In the genomic region with DNA sequence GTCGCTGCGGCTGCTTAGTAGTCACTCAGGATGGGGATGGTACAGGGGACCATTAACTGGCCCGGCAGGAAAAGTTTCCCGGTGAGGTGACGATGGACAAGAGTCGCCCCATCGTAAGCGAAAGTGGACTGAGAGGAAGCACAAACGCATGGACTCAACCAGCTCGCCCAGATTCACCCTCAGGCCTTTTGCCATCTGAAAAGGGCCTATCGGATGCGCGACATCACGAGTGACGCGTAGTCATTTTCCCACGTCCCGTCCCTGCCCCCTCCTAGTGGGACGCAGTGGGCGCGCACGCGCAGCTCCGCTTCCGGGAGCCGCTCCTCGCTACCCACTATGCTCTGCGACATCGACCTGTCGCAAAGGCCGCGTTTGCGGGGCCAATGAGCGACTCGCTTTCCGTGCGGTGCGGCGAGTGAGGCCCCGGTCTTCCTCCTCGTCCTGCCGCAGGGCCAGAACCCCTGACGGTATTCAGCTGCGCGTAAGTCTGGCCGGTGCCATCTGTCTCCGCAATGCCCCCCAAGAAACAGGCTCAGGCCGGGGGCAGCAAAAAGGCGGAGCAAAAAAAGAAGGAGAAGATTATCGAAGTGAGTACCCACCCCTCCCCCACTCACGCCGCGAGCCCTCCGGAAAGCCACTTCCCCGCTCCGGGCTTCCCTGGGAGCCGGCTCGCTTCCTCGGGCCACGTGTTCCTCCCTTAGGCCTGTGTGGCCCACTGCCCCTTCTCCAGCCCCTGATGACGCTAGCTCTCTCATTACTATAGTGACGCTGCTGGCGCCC, we compare ENCODE assay signal across 1 cellular context.
TF ChIP-seq lines count a peak whose summit lies in the region.

Gene ZC3H15 (plus strand): TSS at position 390 of the 780 bp plus-strand sequence. CDS start 123 bp downstream, at position 513.

TF ChIP-seq in K562, 482 proteins besides CTCF, POLR2A, EP300 and RAD21 (continued from another document and continues in another):
- TF ChIP-seq NKRF (IDR thresholded peaks at IDR 0.05; ENCODE audit: borderline replicate concordance) (peak; percentile 96), GATAD2A (IDR thresholded peaks at IDR 0.05) (0 out of 2 replicates have a peak, but pooled peaks have one; percentile 5), SP1 (CRISPR knock-in tag; IDR thresholded peaks at IDR 0.05) (peak; percentile 74), CCAR2 (IDR thresholded peaks at IDR 0.05; ENCODE audit: low read depth, low read length) (no peak), BDP1 (IDR thresholded peaks at IDR 0.05; ENCODE audit: insufficient read depth, insufficient read length) (no peak), ATF7 (IDR thresholded peaks at IDR 0.05) (peak; percentile 80), ZFP91 (CRISPR knock-in tag; IDR thresholded peaks at IDR 0.05) (no peak), SRF (CRISPR knock-in tag; IDR thresholded peaks at IDR 0.05) (no peak; a peak in 1 of 4 replicates), ZFX (CRISPR knock-in tag; IDR thresholded peaks at IDR 0.05) (peak; percentile 93), SLC30A9 (CRISPR knock-in tag; IDR thresholded peaks at IDR 0.05) (no peak), ZBTB2 (IDR thresholded peaks at IDR 0.05) (peak; percentile 98), CHD2 (IDR thresholded peaks at IDR 0.05; ENCODE audit: low read depth, low read length) (peak; percentile 11; the same call in 1 of the 2 replicates), ZNF696 (CRISPR knock-in tag; conservative IDR thresholded peaks at IDR 0.05) (no peak), SMAD2 (IDR thresholded peaks at IDR 0.05; ENCODE audit: low read depth, low read length) (no peak), HNRNPK (IDR thresholded peaks at IDR 0.05; ENCODE audit: low read depth, low read length, poor library complexity, severe bottlenecking) (no peak), LARP7 (IDR thresholded peaks at IDR 0.05) (peak; percentile 68; the same call in 1 of the 2 replicates), ARID4B (CRISPR knock-in tag; IDR thresholded peaks at IDR 0.05) (peak; percentile 68), FOXA1 (IDR thresholded peaks at IDR 0.05; ENCODE audit: borderline replicate concordance) (no peak), ZNF184 (CRISPR knock-in tag; IDR thresholded peaks at IDR 0.05) (no peak), TEAD1 (CRISPR knock-in tag; IDR thresholded peaks at IDR 0.05) (no peak), ZNF282 (CRISPR knock-in tag; IDR thresholded peaks at IDR 0.05) (no peak), NCOA2 (IDR thresholded peaks at IDR 0.05; ENCODE audit: partially characterized antibody in 2 of 2) (no peak), PHF8 (IDR thresholded peaks at IDR 0.05; ENCODE audit: borderline replicate concordance, low read length) (peak; percentile 97), HSF4 (CRISPR knock-in tag; IDR thresholded peaks at IDR 0.05; ENCODE audit: borderline replicate concordance) (no peak), YBX1 (IDR thresholded peaks at IDR 0.05) (no peak), KAT2B (IDR thresholded peaks at IDR 0.05; ENCODE audit: low read depth, low read length) (no peak), ID3 (CRISPR knock-in tag; IDR thresholded peaks at IDR 0.05) (no peak), ID3 (tag; IDR thresholded peaks at IDR 0.05) (peak; percentile 69), HDAC6 (IDR thresholded peaks at IDR 0.05; ENCODE audit: low read depth, low read length) (no peak; the same call in 1 of the 2 replicates), ZNF280A (IDR thresholded peaks at IDR 0.05; ENCODE audit: low read depth, partially characterized antibody) (no peak), RBM14 (IDR thresholded peaks at IDR 0.05; ENCODE audit: borderline replicate concordance, insufficient read depth, low read depth, low read length) (no peak), ZNF165 (CRISPR knock-in tag; IDR thresholded peaks at IDR 0.05; ENCODE audit: borderline replicate concordance) (no peak), SMAD1 (IDR thresholded peaks at IDR 0.05; ENCODE audit: low read depth, low read length, partially characterized antibody) (peak; percentile 62), SRSF3 (IDR thresholded peaks at IDR 0.05; ENCODE audit: insufficient read depth, low read length) (peak; percentile 63; the same call in 1 of the 2 replicates), NFIX (CRISPR knock-in tag; IDR thresholded peaks at IDR 0.05; ENCODE audit: low read depth) (no peak), MXI1 (IDR thresholded peaks at IDR 0.05; ENCODE audit: low read depth, low read length) (peak; percentile 80; the same call in 1 of the 2 replicates), POLR2B (IDR thresholded peaks at IDR 0.05; ENCODE audit: low read depth, partially characterized antibody) (peak; percentile 90), NFATC3 (IDR thresholded peaks at IDR 0.05) (no peak)
- TF ChIP-seq, protein P1, sequence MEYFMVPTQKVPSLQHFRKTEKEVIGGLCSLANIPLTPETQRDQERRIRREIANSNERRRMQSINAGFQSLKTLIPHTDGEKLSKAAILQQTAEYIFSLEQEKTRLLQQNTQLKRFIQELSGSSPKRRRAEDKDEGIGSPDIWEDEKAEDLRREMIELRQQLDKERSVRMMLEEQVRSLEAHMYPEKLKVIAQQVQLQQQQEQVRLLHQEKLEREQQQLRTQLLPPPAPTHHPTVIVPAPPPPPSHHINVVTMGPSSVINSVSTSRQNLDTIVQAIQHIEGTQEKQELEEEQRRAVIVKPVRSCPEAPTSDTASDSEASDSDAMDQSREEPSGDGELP (CRISPR knock-in tag; IDR thresholded peaks at IDR 0.05; ENCODE audit: borderline replicate concordance): peak; percentile 87
- TF ChIP-seq, protein P2, sequence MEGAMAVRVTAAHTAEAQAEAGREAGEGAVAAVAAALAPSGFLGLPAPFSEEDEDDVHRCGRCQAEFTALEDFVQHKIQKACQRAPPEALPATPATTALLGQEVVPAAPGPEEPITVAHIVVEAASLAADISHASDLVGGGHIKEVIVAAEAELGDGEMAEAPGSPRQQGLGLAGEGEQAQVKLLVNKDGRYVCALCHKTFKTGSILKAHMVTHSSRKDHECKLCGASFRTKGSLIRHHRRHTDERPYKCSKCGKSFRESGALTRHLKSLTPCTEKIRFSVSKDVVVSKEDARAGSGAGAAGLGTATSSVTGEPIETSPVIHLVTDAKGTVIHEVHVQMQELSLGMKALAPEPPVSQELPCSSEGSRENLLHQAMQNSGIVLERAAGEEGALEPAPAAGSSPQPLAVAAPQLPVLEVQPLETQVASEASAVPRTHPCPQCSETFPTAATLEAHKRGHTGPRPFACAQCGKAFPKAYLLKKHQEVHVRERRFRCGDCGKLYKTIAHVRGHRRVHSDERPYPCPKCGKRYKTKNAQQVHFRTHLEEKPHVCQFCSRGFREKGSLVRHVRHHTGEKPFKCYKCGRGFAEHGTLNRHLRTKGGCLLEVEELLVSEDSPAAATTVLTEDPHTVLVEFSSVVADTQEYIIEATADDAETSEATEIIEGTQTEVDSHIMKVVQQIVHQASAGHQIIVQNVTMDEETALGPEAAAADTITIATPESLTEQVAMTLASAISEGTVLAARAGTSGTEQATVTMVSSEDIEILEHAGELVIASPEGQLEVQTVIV (CRISPR knock-in tag; IDR thresholded peaks at IDR 0.05; ENCODE audit: borderline replicate concordance): peak; percentile 98
- TF ChIP-seq, protein P3, sequence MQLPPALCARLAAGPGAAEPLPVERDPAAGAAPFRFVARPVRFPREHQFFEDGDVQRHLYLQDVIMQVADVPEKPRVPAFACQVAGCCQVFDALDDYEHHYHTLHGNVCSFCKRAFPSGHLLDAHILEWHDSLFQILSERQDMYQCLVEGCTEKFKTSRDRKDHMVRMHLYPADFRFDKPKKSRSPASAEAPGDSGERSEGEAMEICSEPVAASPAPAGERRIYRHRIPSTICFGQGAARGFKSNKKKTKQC (CRISPR knock-in tag; IDR thresholded peaks at IDR 0.05): peak; percentile 66; the same call in 1 of the 2 replicates
- TF ChIP-seq, protein P4, sequence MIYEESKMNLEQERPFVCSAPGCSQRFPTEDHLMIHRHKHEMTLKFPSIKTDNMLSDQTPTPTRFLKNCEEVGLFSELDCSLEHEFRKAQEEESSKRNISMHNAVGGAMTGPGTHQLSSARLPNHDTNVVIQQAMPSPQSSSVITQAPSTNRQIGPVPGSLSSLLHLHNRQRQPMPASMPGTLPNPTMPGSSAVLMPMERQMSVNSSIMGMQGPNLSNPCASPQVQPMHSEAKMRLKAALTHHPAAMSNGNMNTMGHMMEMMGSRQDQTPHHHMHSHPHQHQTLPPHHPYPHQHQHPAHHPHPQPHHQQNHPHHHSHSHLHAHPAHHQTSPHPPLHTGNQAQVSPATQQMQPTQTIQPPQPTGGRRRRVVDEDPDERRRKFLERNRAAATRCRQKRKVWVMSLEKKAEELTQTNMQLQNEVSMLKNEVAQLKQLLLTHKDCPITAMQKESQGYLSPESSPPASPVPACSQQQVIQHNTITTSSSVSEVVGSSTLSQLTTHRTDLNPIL (CRISPR knock-in tag; IDR thresholded peaks at IDR 0.05): no peak
